In genomic region chr7:7188091-7188490, GRCh38 we compare ENCODE assay signal across 1 cellular context.
TF ChIP-seq lines count a peak whose summit lies in the region.

No MANE protein-coding gene starts in this region.

TF ChIP-seq in HEK293, 187 proteins besides CTCF, POLR2A, EP300 and RAD21 (continued from another document):
- TF ChIP-seq ZNF366 (tag by site-specific recombination; conservative IDR thresholded peaks at IDR 0.05) (0 out of 2 replicates have a peak, but pooled peaks have one; percentile 17), ZNF776 (tag by site-specific recombination; IDR thresholded peaks at IDR 0.05; ENCODE audit: borderline replicate concordance) (no peak), ZBTB6 (tag by site-specific recombination; IDR thresholded peaks at IDR 0.05) (no peak), ZNF221 (tag by site-specific recombination; IDR thresholded peaks at IDR 0.05; ENCODE audit: borderline replicate concordance) (no peak), ZNF112 (tag by site-specific recombination; IDR thresholded peaks at IDR 0.05) (no peak), FEZF1 (tag by site-specific recombination; IDR thresholded peaks at IDR 0.05) (peak; percentile 56; the same call in 1 of the 2 replicates), ZBTB17 (tag by site-specific recombination; IDR thresholded peaks at IDR 0.05) (peak; percentile 46), PRDM6 (tag by site-specific recombination; IDR thresholded peaks at IDR 0.05) (peak; percentile 37), ZNF398 (tag by site-specific recombination; IDR thresholded peaks at IDR 0.05) (no peak), ZNF132 (tag by site-specific recombination; IDR thresholded peaks at IDR 0.05; ENCODE audit: borderline replicate concordance) (no peak), ZNF274 (IDR thresholded peaks at IDR 0.05; ENCODE audit: low read length) (no peak), ZNF274 (tag by site-specific recombination; IDR thresholded peaks at IDR 0.05; ENCODE audit: borderline replicate concordance) (no peak), GFI1B (tag by site-specific recombination; IDR thresholded peaks at IDR 0.05) (no peak), IKZF3 (tag by site-specific recombination; IDR thresholded peaks at IDR 0.05) (no peak), ZNF302 (tag by site-specific recombination; IDR thresholded peaks at IDR 0.05; ENCODE audit: low read depth) (no peak), ZNF654 (tag by site-specific recombination; IDR thresholded peaks at IDR 0.05; ENCODE audit: low read depth) (no peak), ZFP69B (tag by site-specific recombination; IDR thresholded peaks at IDR 0.05) (no peak), ZNF660 (tag by site-specific recombination; IDR thresholded peaks at IDR 0.05) (no peak), ZBTB49 (tag by site-specific recombination; IDR thresholded peaks at IDR 0.05; ENCODE audit: low read depth) (no peak), OVOL3 (tag by site-specific recombination; IDR thresholded peaks at IDR 0.05) (no peak), YY1 (tag by site-specific recombination; IDR thresholded peaks at IDR 0.05) (no peak), ZNF843 (tag by site-specific recombination; IDR thresholded peaks at IDR 0.05) (0 out of 2 replicates have a peak, but pooled peaks have one; percentile 48), ZNF514 (tag by site-specific recombination; IDR thresholded peaks at IDR 0.05) (no peak), ZEB2 (tag by site-specific recombination; IDR thresholded peaks at IDR 0.05) (no peak), KLF16 (tag by site-specific recombination; IDR thresholded peaks at IDR 0.05) (no peak), KLF10 (tag by site-specific recombination; IDR thresholded peaks at IDR 0.05) (no peak), SP2 (tag by site-specific recombination; IDR thresholded peaks at IDR 0.05) (no peak), WT1 (tag by site-specific recombination; IDR thresholded peaks at IDR 0.05) (no peak), PRDM2 (tag by site-specific recombination; IDR thresholded peaks at IDR 0.05; ENCODE audit: borderline replicate concordance) (no peak), INSM2 (tag by site-specific recombination; IDR thresholded peaks at IDR 0.05) (0 out of 2 replicates have a peak, but pooled peaks have one; percentile 55), ZNF449 (tag by site-specific recombination; IDR thresholded peaks at IDR 0.05) (no peak), TSHZ1 (tag by site-specific recombination; IDR thresholded peaks at IDR 0.05; ENCODE audit: borderline replicate concordance) (no peak), ZNF549 (tag by site-specific recombination; IDR thresholded peaks at IDR 0.05) (no peak), BCL11A (tag by site-specific recombination; IDR thresholded peaks at IDR 0.05; ENCODE audit: low read depth) (no peak), REPIN1 (tag by site-specific recombination; IDR thresholded peaks at IDR 0.05; ENCODE audit: low read depth) (no peak), ZNF623 (tag by site-specific recombination; IDR thresholded peaks at IDR 0.05) (no peak), ZSCAN4 (tag by site-specific recombination; IDR thresholded peaks at IDR 0.05) (no peak), ZNF571 (tag by site-specific recombination; IDR thresholded peaks at IDR 0.05) (no peak), ZNF768 (tag by site-specific recombination; IDR thresholded peaks at IDR 0.05) (no peak)
TF ChIP-seq in HEK293: peak in this region for 9.
